ENCODE assay signal across 10 cellular contexts in the genomic region with DNA sequence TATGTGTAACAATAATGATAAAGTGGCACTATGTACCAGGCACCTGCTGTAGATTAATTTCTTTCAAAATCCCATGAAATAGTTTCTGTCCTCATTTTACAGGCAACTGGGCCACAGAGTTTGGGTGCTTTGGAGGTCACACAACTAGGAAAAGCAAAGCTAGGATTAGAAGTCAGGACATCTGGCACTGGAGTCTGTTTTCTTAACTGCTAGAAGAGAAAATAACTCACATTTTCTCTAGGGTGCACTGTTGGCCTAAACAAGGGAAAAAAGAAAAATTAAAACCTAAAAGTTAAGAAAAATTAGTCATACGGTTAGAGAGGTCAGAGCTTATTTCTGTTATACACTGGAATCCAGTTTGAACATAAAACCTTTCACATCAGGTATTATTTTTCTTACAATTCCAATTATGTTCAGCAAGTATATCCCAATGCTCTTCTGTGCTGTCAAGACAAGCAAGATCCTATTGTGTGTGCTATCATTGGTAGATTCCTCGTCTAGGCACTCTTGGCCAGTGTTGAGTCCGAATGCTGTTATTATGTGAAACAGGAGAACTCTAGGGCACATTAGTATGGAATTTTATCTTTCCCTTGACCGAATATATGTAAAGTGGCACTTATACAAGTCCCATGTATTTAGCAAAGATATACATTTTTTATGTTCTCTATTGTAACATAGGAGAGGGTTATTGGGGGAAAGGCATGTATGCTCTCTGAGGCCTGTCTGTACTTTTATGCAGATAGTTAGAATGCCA. TPM values are rescaled to one million over a fixed set of nuclear protein-coding genes. Genes with fewer than 3 reads are reported as not detected.
DNase-seq lines count a peak whose midpoint lies in the region; ATAC-seq, FAIRE-seq and TF ChIP-seq lines count a peak whose summit lies in the region.
"Had no signal": no experiment of that assay in that cellular context is flagged by ENCODE, and none has a peak within 500 bp of the region (broad histone marks: within the 10 kb centered on the region; RNA-seq: fewer than 3 reads in every experiment).

No MANE protein-coding gene starts in this region.

- H4K20me1 ChIP-seq in H1 (replicated peaks in 1 of 2; ENCODE audit: control insufficient read depth in 1 of 2, insufficient read depth in 2 of 2, low read length in 2 of 2) = no peaks in the 10 kb centered on the region

- H3K56ac ChIP-seq in H1 (replicated peaks; ENCODE audit: insufficient read length, low read depth, low read length) = no peak overlapping the region

- no peaks in the 10 kb centered on the region for H3K23me2 ChIP-seq in H1 (ENCODE audit: low read depth, low read length)

- H3K18ac ChIP-seq in H1 (ENCODE audit: extremely low read depth, low read length) = no peak overlapping the region

- H3K27ac ChIP-seq in H1 (ENCODE audit: low read depth, low read length) (no peak overlapping the region), small intestine (ENCODE audit: low read depth in 1 of 2, low read length in 1 of 2) (no peak overlapping the region)
- H3K27ac ChIP-seq: cardiac muscle cell had no signal

- H3K27me3 Mint-ChIP-seq in activated CD8-positive, alpha-beta memory T cell treated with anti-CD3 and anti-CD28 coated beads, Interleukin-2, amount 10 ng/mL, durations not matched to agents 7 days and 5 days = no peaks in the 10 kb centered on the region
- no peaks in the 10 kb centered on the region for H3K27me3 Mint-ChIP-seq in Caco-2 (ENCODE audit: insufficient read depth, unreplicated experiment)

- no peaks in the 10 kb centered on the region for H3K9me3 ChIP-seq in H1 (ENCODE audit: insufficient read depth in 2 of 2, low read depth in 1 of 2, low read length in 1 of 2)
- no peaks in the 10 kb centered on the region for H3K9me3 ChIP-seq in small intestine (ENCODE audit: control insufficient read depth, low read depth)
- no peaks in the 10 kb centered on the region for H3K9me3 ChIP-seq in Caco-2

- no peaks in the 10 kb centered on the region; a peak in 1 of 7 replicates for H3K4me1 ChIP-seq in H1 (replicated peaks in 1 of 4; ENCODE audit: control insufficient read depth in 3 of 4, insufficient read depth in 4 of 4, low read length in 3 of 4)
- H3K4me1 ChIP-seq in small intestine (ENCODE audit: control insufficient read depth in 2 of 2, insufficient read depth in 1 of 2, low read depth in 1 of 2, low read length in 1 of 2) = no peaks in the 10 kb centered on the region
- H3K4me1 ChIP-seq in Caco-2 = peaks cover 8% of the 10 kb centered on the region; the same call in 1 of the 2 replicates

- intact Hi-C loops in Caco-2 (cut with micrococcal nuclease; ENCODE audit: unreplicated experiment) = loop anchor here (10.0 kb wide), 2 partner anchors 179 to 319 kb away; a partner anchor contains a TSS

- WGBS in H1 (ENCODE audit: extremely low coverage in 1 of 2, insufficient coverage in 1 of 2, insufficient read length in 1 of 2, insufficient replicate concordance in 2 of 2, low coverage in 1 of 2, low lambda C conversion rate in 2 of 2, missing lambda C conversion rate in 1 of 2), 2 experiments = 91% methylated on average over 4 of the region's 4 CpGs; no CpG with 5 or more reads in 1 of the 2 experiments
- WGBS in small intestine, 3 donors = 81 to 91% (median 88%) methylated on average over 4 of the region's 4 CpGs

- H3K23ac ChIP-seq in H1 (ENCODE audit: insufficient read length) = no peak overlapping the region

- TF ChIP-seq CTCF in H1 (IDR thresholded peaks at IDR 0.05; ENCODE audit: control extremely low read depth in 1 of 3, insufficient read depth in 1 of 3, low read depth in 1 of 3, low read length in 3 of 3) (no peak), Caco-2 (IDR thresholded peaks at IDR 0.05; ENCODE audit: insufficient read depth in 1 of 2, low read depth in 1 of 2, low read length in 1 of 2, severe bottlenecking in 1 of 2, unreplicated experiment in 1 of 2) (no peak)

- no peak for DNase-seq in activated CD8-positive, alpha-beta memory T cell treated with anti-CD3 and anti-CD28 coated beads, Interleukin-2, amount 10 ng/mL, durations not matched to agents 7 days and 5 days
- no peak for DNase-seq in activated CD8-positive, alpha-beta memory T cell treated with anti-CD3 and anti-CD28 coated beads, Interleukin-2, amount 50 U/mL, for 48 hours
- DNase-seq in NCI-H82 treated with DMSO at 0.1 percent for 48 hours (lab: John Stamatoyannopoulos, UW; ENCODE audit: unreplicated experiment) = peak; percentile 89
- no peak for DNase-seq in H1 (ENCODE audit: low read depth in 1 of 2, low spot score in 2 of 2)
- peak; percentile 1 for DNase-seq in small intestine
- DNase-seq in Caco-2 = no peak
- no peak for DNase-seq in NCI-H774 (lab: John Stamatoyannopoulos, UW)
- DNase-seq: right cardiac atrium had no signal

- ATAC-seq in activated CD8-positive, alpha-beta memory T cell treated with anti-CD3 and anti-CD28 coated beads, Interleukin-2, amount 10 ng/mL, durations not matched to agents 7 days and 5 days = no peak
- ATAC-seq in GM18907 (IDR thresholded peaks at IDR 0.05; ENCODE audit: unreplicated experiment) = no peak

- no peak overlapping the region for H3K14ac ChIP-seq in H1 (ENCODE audit: insufficient read length)

- no peak for TF ChIP-seq EP300 in H1 (IDR thresholded peaks at IDR 0.05; ENCODE audit: borderline replicate concordance in 1 of 2, low read depth in 2 of 2, low read length in 2 of 2)

- H3K4me3 Mint-ChIP-seq in activated CD8-positive, alpha-beta memory T cell treated with anti-CD3 and anti-CD28 coated beads, Interleukin-2, amount 10 ng/mL, durations not matched to agents 7 days and 5 days = no peak overlapping the region
- H3K4me3 Mint-ChIP-seq in Caco-2 (ENCODE audit: unreplicated experiment) = no peak overlapping the region

- H3K4me2 ChIP-seq in H1 (ENCODE audit: insufficient read depth in 1 of 2, low read depth in 2 of 2, low read length in 2 of 2) = peak overlapping the region; percentile 49 to 75; a peak in 3 of 4 replicates

- POLR2A ChIA-PET in H1 (lab: Charles Lee; ENCODE audit: partially characterized antibody) (interaction anchor here (0.6 to 4.3 kb wide), 4 partner anchors 10 to 333 kb away, joined by 3 to 28 read pairs (median 10); a partner anchor contains a TSS), Caco-2 (lab: Charles Lee) (no interaction called here)

- peaks cover 0 to 9% (median 0%) of the 10 kb centered on the region in 4 experiments; a peak in 2 of 8 replicates for H3K36me3 ChIP-seq in H1 (ENCODE audit: control insufficient read depth in 2 of 4, insufficient read depth in 4 of 4, low read length in 3 of 4)
- no peaks in the 10 kb centered on the region for H3K36me3 ChIP-seq in small intestine (ENCODE audit: control insufficient read depth in 2 of 2, insufficient read depth in 2 of 2, low read length in 2 of 2)
- H3K36me3 ChIP-seq in Caco-2 (ENCODE audit: control insufficient read depth, insufficient read depth, low read length) = no peaks in the 10 kb centered on the region

- H3K4me3 ChIP-seq in H1 (ENCODE audit: extremely low read depth in 1 of 4, insufficient read depth in 2 of 4, low read depth in 3 of 4, low read length in 4 of 4) = peak overlapping the region in 2 of 4 experiments; percentile 84 to 91; a peak in 2 of 8 replicates
- H3K4me3 ChIP-seq in small intestine (ENCODE audit: low read depth in 1 of 2, low read length in 2 of 2) = no peak overlapping the region
- no peak overlapping the region; the same call in 1 of the 2 replicates for H3K4me3 ChIP-seq in Caco-2 (ENCODE audit: low read depth, low read length)

- no peak overlapping the region for H4K5ac ChIP-seq in H1 (ENCODE audit: insufficient read length, low read depth, low read length)

- CTCF ChIA-PET in activated CD8-positive, alpha-beta memory T cell treated with anti-CD3 and anti-CD28 coated beads, Interleukin-2, amount 10 ng/mL, durations not matched to agents 7 days and 5 days (lab: Charles Lee) = interaction anchor here (1.2 to 3.9 kb wide), 11 partner anchors 9 to 1044 kb away, joined by 3 to 31 read pairs (median 6); a partner anchor contains a TSS
- CTCF ChIA-PET in H1 (lab: Charles Lee; ENCODE audit: partially characterized antibody) (interaction anchor here (0.7 to 3.1 kb wide), 5 partner anchors 11 to 918 kb away, joined by 3 to 33 read pairs (median 3); a partner anchor contains a TSS), Caco-2 (lab: Charles Lee) (interaction anchor here (0.7 to 1.5 kb wide), 2 partner anchors 35 to 103 kb away, joined by 3 to 13 read pairs; a partner anchor contains a TSS)

- H3K79me2 ChIP-seq in H1 (ENCODE audit: control insufficient read depth in 1 of 2, insufficient read depth in 2 of 2, low read length in 2 of 2) = no peaks in the 10 kb centered on the region

- no peak overlapping the region for H2AK5ac ChIP-seq in H1 (ENCODE audit: low read depth, low read length)

- no peak overlapping the region for H3K9ac ChIP-seq in H1 (replicated peaks in 1 of 4; ENCODE audit: extremely low read depth in 1 of 4, low read depth in 3 of 4, low read length in 3 of 4)

- peak overlapping the region; percentile 98 for H3K27ac Mint-ChIP-seq in activated CD8-positive, alpha-beta memory T cell treated with anti-CD3 and anti-CD28 coated beads, Interleukin-2, amount 10 ng/mL, durations not matched to agents 7 days and 5 days
- no peak overlapping the region for H3K27ac Mint-ChIP-seq in Caco-2 (ENCODE audit: unreplicated experiment)

- H4K8ac ChIP-seq in H1 (ENCODE audit: extremely low read depth, insufficient read depth, low read length) = no peak overlapping the region

- no peak overlapping the region for H3K4ac ChIP-seq in H1 (replicated peaks; ENCODE audit: insufficient read length, low read depth, low read length)

- no peak overlapping the region for H2BK15ac ChIP-seq in H1 (ENCODE audit: low read length)

- no peaks in the 10 kb centered on the region for H3K79me1 ChIP-seq in H1 (ENCODE audit: low read depth, low read length)

- no peak overlapping the region for H2BK120ac ChIP-seq in H1 (replicated peaks; ENCODE audit: low read depth, low read length)

- H3K36me3 Mint-ChIP-seq in activated CD8-positive, alpha-beta memory T cell treated with anti-CD3 and anti-CD28 coated beads, Interleukin-2, amount 10 ng/mL, durations not matched to agents 7 days and 5 days = peaks cover 17% of the 10 kb centered on the region
- H3K36me3 Mint-ChIP-seq in Caco-2 (ENCODE audit: insufficient read depth, unreplicated experiment) = peaks cover 26% of the 10 kb centered on the region

- no peak overlapping the region for H2AFZ ChIP-seq in H1 (ENCODE audit: low read length)

- no peaks in the 10 kb centered on the region for H3K27me3 ChIP-seq in H1 (replicated peaks in 1 of 4; ENCODE audit: control insufficient read depth in 3 of 4, extremely low read depth in 1 of 4, insufficient read depth in 3 of 4, low read length in 3 of 4)
- no peaks in the 10 kb centered on the region for H3K27me3 ChIP-seq in small intestine (ENCODE audit: control insufficient read depth in 2 of 2, insufficient read depth in 2 of 2, low read length in 2 of 2)
- H3K27me3 ChIP-seq in Caco-2 (replicated peaks; ENCODE audit: control insufficient read depth, insufficient read depth, low read length) = no peaks in the 10 kb centered on the region
- H3K27me3 ChIP-seq: cardiac muscle cell had no signal

- no peak overlapping the region for H4K91ac ChIP-seq in H1 (replicated peaks; ENCODE audit: insufficient read length, low read length)

- no peak overlapping the region for H2BK5ac ChIP-seq in H1 (ENCODE audit: low read depth, low read length)

- H2BK20ac ChIP-seq in H1 (ENCODE audit: low read length) = no peak overlapping the region

- H3K4me1 Mint-ChIP-seq in activated CD8-positive, alpha-beta memory T cell treated with anti-CD3 and anti-CD28 coated beads, Interleukin-2, amount 10 ng/mL, durations not matched to agents 7 days and 5 days = peaks cover 14% of the 10 kb centered on the region
- no peaks in the 10 kb centered on the region for H3K4me1 Mint-ChIP-seq in Caco-2 (ENCODE audit: low read depth, unreplicated experiment)

- H3K9me3 Mint-ChIP-seq in activated CD8-positive, alpha-beta memory T cell treated with anti-CD3 and anti-CD28 coated beads, Interleukin-2, amount 10 ng/mL, durations not matched to agents 7 days and 5 days (ENCODE audit: low read depth) = no peaks in the 10 kb centered on the region
- H3K9me3 Mint-ChIP-seq in Caco-2 (ENCODE audit: unreplicated experiment) = no peaks in the 10 kb centered on the region

- no peak for TF ChIP-seq POLR2A in H1 (IDR thresholded peaks at IDR 0.05; ENCODE audit: control extremely low read depth in 1 of 2, low read depth in 2 of 2, low read length in 2 of 2)

- no TSS peak for BruUV-seq in Caco-2 (replicated peaks; lab: Mats Ljungman, UMichigan)

- FAIRE-seq in H1 (lab: Jason Lieb, UNC) (no peak), small intestine (lab: Jason Lieb, UNC) (no peak)

- TF ChIP-seq RAD21 in H1 (IDR thresholded peaks at IDR 0.05 in 1 of 2, conservative IDR thresholded peaks at IDR 0.05 in 1 of 2; ENCODE audit: low read depth in 2 of 2, low read length in 2 of 2) = no peak

- no peak overlapping the region for H2BK12ac ChIP-seq in H1 (ENCODE audit: low read depth, low read length)

RNA-seq across cellular contexts. Expression of a gene that starts 1.5 kb away (rescaled TPM):
- total RNA-seq in activated CD8-positive, alpha-beta memory T cell treated with anti-CD3 and anti-CD28 coated beads, Interleukin-2, amount 10 ng/mL, durations not matched to agents 7 days and 5 days = 10 to 100 TPM in 1 of 2 experiments, 1 to 10 TPM in 1; 10.0 to 11.3 TPM
- 11.8 and 15.7 TPM in 2 replicates for total RNA-seq in H1 (2021; fragmentation: NEBNext Ultra II Directional; extraction: Animal tissue kit (Norgen Biotek cat#: 25700))
- polyA plus RNA-seq in H1 (2011; rRNA removed) (4.8 and 7.1 TPM in 2 replicates), small intestine (1 to 10 TPM in 2 of 3 donors, under 1 TPM in 1; 0.67 to 4.0 (median 2.2) TPM)
- polyA plus RNA-seq in H1 (2011; cell fraction: cytosol; rRNA removed) = 9.8 TPM
- 6.9 TPM for polyA plus RNA-seq in H1 (2011; cell fraction: nucleus; rRNA removed)
- 8.3 to 14.5 TPM (median 10.6 TPM) in 4 replicates for polyA plus RNA-seq in H1 (2012, experiment 1 of 2)
- 2.7 TPM for polyA plus RNA-seq in H1 (2012, experiment 2 of 2)
- polyA plus RNA-seq in H1 (2013, experiment 1 of 2) = 12.7 TPM
- 12.2 TPM for polyA plus RNA-seq in H1 (2013, experiment 2 of 2)
- polyA minus RNA-seq in H1 (2011; rRNA and poly(A)+ RNA removed) = 10.9 and 12.2 TPM in 2 replicates
- polyA minus RNA-seq in H1 (2011; cell fraction: cytosol; rRNA and poly(A)+ RNA removed) = 11.5 TPM
- polyA minus RNA-seq in H1 (2011; cell fraction: nucleus; rRNA and poly(A)+ RNA removed) = 24.2 TPM
- total RNA-seq in Caco-2 (2022) = 5.0 and 5.3 TPM in 2 replicates

RNA-seq across cellular contexts. Expression of a gene that starts 20.1 kb away (rescaled TPM):
- 10 to 100 TPM; 62.0 to 76.7 TPM for total RNA-seq in activated CD8-positive, alpha-beta memory T cell treated with anti-CD3 and anti-CD28 coated beads, Interleukin-2, amount 10 ng/mL, durations not matched to agents 7 days and 5 days
- 51.6 and 58.1 TPM in 2 replicates for total RNA-seq in H1 (2021; fragmentation: NEBNext Ultra II Directional; extraction: Animal tissue kit (Norgen Biotek cat#: 25700))
- 20.3 and 34.9 TPM in 2 replicates for polyA plus RNA-seq in H1 (2011; rRNA removed)
- polyA plus RNA-seq in H1 (2011; cell fraction: cytosol; rRNA removed) = 36.4 TPM
- polyA plus RNA-seq in H1 (2011; cell fraction: nucleus; rRNA removed) = 28.7 TPM
- polyA plus RNA-seq in H1 (2012, experiment 1 of 2) = 29.4 to 68.5 TPM (median 36.4 TPM) in 4 replicates
- polyA plus RNA-seq in H1 (2012, experiment 2 of 2) = 10.6 TPM
- polyA plus RNA-seq in H1 (2013, experiment 1 of 2) = 83.6 TPM
- 90.9 TPM for polyA plus RNA-seq in H1 (2013, experiment 2 of 2)
- 30.3 and 31.2 TPM in 2 replicates for polyA minus RNA-seq in H1 (2011; rRNA and poly(A)+ RNA removed)
- 19.0 TPM for polyA minus RNA-seq in H1 (2011; cell fraction: cytosol; rRNA and poly(A)+ RNA removed)
- 46.5 TPM for polyA minus RNA-seq in H1 (2011; cell fraction: nucleus; rRNA and poly(A)+ RNA removed)
- 10 to 100 TPM; 44.8 to 69.8 (median 45.1) TPM for polyA plus RNA-seq in small intestine
- total RNA-seq in Caco-2 (2022) = 52.1 and 52.7 TPM in 2 replicates

RNA-seq across cellular contexts. Expression of a gene that starts 20.2 kb away (rescaled TPM):
- total RNA-seq in activated CD8-positive, alpha-beta memory T cell treated with anti-CD3 and anti-CD28 coated beads, Interleukin-2, amount 10 ng/mL, durations not matched to agents 7 days and 5 days = 10 to 100 TPM; 40.9 to 42.1 TPM
- 59.3 and 59.7 TPM in 2 replicates for total RNA-seq in H1 (2021; fragmentation: NEBNext Ultra II Directional; extraction: Animal tissue kit (Norgen Biotek cat#: 25700))
- polyA plus RNA-seq in H1 (2011; rRNA removed) (10.1 and 13.1 TPM in 2 replicates), small intestine (1 to 10 TPM; 2.4 to 8.9 (median 8.4) TPM)
- 19.1 TPM for polyA plus RNA-seq in H1 (2011; cell fraction: cytosol; rRNA removed)
- 21.2 TPM for polyA plus RNA-seq in H1 (2011; cell fraction: nucleus; rRNA removed)
- polyA plus RNA-seq in H1 (2012, experiment 1 of 2) = 16.7 to 33.0 TPM (median 20.8 TPM) in 4 replicates
- polyA plus RNA-seq in H1 (2012, experiment 2 of 2) = 3.1 TPM
- polyA plus RNA-seq in H1 (2013, experiment 1 of 2) = 39.6 TPM
- polyA plus RNA-seq in H1 (2013, experiment 2 of 2) = 36.5 TPM
- 27.1 and 53.6 TPM in 2 replicates for polyA minus RNA-seq in H1 (2011; rRNA and poly(A)+ RNA removed)
- 23.0 TPM for polyA minus RNA-seq in H1 (2011; cell fraction: cytosol; rRNA and poly(A)+ RNA removed)
- polyA minus RNA-seq in H1 (2011; cell fraction: nucleus; rRNA and poly(A)+ RNA removed) = 58.2 TPM
- total RNA-seq in Caco-2 (2022) = 38.1 and 40.2 TPM in 2 replicates

Comparison
In these comparisons a context has a peak if more than half of its experiments do, and no peak if none do; other contexts are left out.
1. DNase-seq: peak in NCI-H82 treated with DMSO at 0.1 percent for 48 hours (single experiment) and small intestine (single experiment); none in activated CD8-positive, alpha-beta memory T cell treated with anti-CD3 and anti-CD28 coated beads, Interleukin-2, amount 10 ng/mL, durations not matched to agents 7 days and 5 days (single experiment), activated CD8-positive, alpha-beta memory T cell treated with anti-CD3 and anti-CD28 coated beads, Interleukin-2, amount 50 U/mL, for 48 hours (single experiment), H1 (0 of 2), Caco-2 (0 of 2) and NCI-H774 (single experiment).